ENCODE assay signal across 1 cellular context in the genomic region with DNA sequence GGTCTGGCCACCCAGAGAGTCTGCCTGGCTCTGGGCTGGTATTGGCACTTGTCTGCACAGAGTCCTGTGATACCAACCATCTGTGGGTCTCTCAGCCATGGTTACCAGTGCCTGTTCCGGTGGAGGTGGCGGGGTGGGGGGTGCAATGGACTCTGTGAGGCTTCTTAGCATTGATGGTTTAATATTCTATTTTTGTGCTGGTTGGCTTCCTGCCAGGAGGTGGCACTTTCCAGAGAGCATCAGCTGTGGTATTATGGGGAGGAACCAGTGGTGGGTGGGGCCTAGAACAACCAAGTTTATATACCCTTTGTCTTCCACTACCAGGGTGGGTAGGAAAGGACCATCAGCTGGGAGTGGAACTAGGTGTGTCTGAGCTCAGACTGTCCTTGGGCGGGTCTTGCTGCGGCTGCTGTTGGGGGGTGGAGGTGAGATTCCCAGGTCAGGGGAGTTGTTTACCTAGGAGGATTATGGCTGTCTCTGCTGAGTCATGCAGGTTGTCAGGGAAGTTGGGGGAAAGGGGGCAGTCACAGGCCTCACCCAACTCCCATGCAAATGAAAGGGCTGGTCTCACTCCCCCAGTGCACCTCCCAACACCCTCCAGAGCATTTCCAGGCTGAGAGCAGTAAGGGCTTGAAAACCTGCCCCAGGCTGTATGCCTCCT.
TF ChIP-seq lines count a peak whose summit lies in the region.

No MANE protein-coding gene starts in this region.

TF ChIP-seq in HEK293, 187 proteins besides CTCF, POLR2A, EP300 and RAD21 (continued from another document):
- TF ChIP-seq, protein P1, sequence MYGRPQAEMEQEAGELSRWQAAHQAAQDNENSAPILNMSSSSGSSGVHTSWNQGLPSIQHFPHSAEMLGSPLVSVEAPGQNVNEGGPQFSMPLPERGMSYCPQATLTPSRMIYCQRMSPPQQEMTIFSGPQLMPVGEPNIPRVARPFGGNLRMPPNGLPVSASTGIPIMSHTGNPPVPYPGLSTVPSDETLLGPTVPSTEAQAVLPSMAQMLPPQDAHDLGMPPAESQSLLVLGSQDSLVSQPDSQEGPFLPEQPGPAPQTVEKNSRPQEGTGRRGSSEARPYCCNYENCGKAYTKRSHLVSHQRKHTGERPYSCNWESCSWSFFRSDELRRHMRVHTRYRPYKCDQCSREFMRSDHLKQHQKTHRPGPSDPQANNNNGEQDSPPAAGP (tag by site-specific recombination; IDR thresholded peaks at IDR 0.05), result peak; percentile 47; the same call in 1 of the 2 replicates
- no peak for TF ChIP-seq ZNF302 (tag by site-specific recombination; IDR thresholded peaks at IDR 0.05; ENCODE audit: low read depth)
- TF ChIP-seq ZNF514 (tag by site-specific recombination; IDR thresholded peaks at IDR 0.05), result no peak
